ENCODE assay signal across 2 cellular contexts in genomic region chr20:62840244-62841197, GRCh38.
TF ChIP-seq lines count a peak whose summit lies in the region.

No MANE protein-coding gene starts in this region.

TF ChIP-seq in HEK293, 187 proteins besides CTCF, POLR2A, EP300 and RAD21 (continues in another document):
- TF ChIP-seq ZNF530 (tag by site-specific recombination; IDR thresholded peaks at IDR 0.05; ENCODE audit: low read depth): no peak
- no peak for TF ChIP-seq ZFHX2 (tag by site-specific recombination; conservative IDR thresholded peaks at IDR 0.05)
- no peak for TF ChIP-seq ZNF692 (tag by site-specific recombination; IDR thresholded peaks at IDR 0.05)
- TF ChIP-seq ZEB2 (tag by site-specific recombination; IDR thresholded peaks at IDR 0.05): no peak
- TF ChIP-seq ZNF341 (tag by site-specific recombination; IDR thresholded peaks at IDR 0.05; ENCODE audit: low read depth): 0 out of 2 replicates have a peak, but pooled peaks have one; percentile 33
- TF ChIP-seq SCRT2 (tag by site-specific recombination; IDR thresholded peaks at IDR 0.05): 0 out of 2 replicates have a peak, but pooled peaks have one; percentile 27
- TF ChIP-seq, protein P1, sequence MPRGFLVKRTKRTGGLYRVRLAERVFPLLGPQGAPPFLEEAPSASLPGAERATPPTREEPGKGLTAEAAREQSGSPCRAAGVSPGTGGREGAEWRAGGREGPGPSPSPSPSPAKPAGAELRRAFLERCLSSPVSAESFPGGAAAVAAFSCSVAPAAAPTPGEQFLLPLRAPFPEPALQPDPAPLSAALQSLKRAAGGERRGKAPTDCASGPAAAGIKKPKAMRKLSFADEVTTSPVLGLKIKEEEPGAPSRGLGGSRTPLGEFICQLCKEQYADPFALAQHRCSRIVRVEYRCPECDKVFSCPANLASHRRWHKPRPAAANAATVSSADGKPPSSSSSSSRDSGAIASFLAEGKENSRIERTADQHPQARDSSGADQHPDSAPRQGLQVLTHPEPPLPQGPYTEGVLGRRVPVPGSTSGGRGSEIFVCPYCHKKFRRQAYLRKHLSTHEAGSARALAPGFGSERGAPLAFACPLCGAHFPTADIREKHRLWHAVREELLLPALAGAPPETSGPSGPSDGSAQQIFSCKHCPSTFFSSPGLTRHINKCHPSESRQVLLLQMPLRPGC (tag by site-specific recombination; IDR thresholded peaks at IDR 0.05): no peak
- TF ChIP-seq ZNF202 (tag by site-specific recombination; IDR thresholded peaks at IDR 0.05; ENCODE audit: borderline replicate concordance): no peak
- no peak for TF ChIP-seq ZNF785 (tag by site-specific recombination; IDR thresholded peaks at IDR 0.05)
- no peak for TF ChIP-seq ZNF768 (tag by site-specific recombination; IDR thresholded peaks at IDR 0.05)
- no peak for TF ChIP-seq ZNF513 (tag by site-specific recombination; IDR thresholded peaks at IDR 0.05)
- no peak for TF ChIP-seq ZBTB8A (tag by site-specific recombination; IDR thresholded peaks at IDR 0.05)
- TF ChIP-seq ZNF133 (tag by site-specific recombination; IDR thresholded peaks at IDR 0.05): no peak
- TF ChIP-seq ZNF747 (tag by site-specific recombination; IDR thresholded peaks at IDR 0.05): no peak
- no peak for TF ChIP-seq PATZ1 (tag by site-specific recombination; IDR thresholded peaks at IDR 0.05)
- TF ChIP-seq SP7 (tag by site-specific recombination; IDR thresholded peaks at IDR 0.05): no peak
- TF ChIP-seq ZBTB21 (tag by site-specific recombination; IDR thresholded peaks at IDR 0.05): no peak
- TF ChIP-seq ZNF558 (tag by site-specific recombination; IDR thresholded peaks at IDR 0.05): no peak
- TF ChIP-seq ZNF830 (tag by site-specific recombination; IDR thresholded peaks at IDR 0.05; ENCODE audit: low read depth): no peak
- TF ChIP-seq, protein P2, sequence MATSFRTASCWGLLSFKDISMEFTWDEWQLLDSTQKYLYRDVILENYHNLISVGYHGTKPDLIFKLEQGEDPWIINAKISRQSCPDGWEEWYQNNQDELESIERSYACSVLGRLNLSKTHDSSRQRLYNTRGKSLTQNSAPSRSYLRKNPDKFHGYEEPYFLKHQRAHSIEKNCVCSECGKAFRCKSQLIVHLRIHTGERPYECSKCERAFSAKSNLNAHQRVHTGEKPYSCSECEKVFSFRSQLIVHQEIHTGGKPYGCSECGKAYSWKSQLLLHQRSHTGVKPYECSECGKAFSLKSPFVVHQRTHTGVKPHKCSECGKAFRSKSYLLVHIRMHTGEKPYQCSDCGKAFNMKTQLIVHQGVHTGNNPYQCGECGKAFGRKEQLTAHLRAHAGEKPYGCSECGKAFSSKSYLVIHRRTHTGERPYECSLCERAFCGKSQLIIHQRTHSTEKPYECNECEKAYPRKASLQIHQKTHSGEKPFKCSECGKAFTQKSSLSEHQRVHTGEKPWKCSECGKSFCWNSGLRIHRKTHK (tag by site-specific recombination; IDR thresholded peaks at IDR 0.05): no peak
- no peak for TF ChIP-seq ZSCAN4 (tag by site-specific recombination; IDR thresholded peaks at IDR 0.05)

TF ChIP-seq in K562, 482 proteins besides CTCF, POLR2A, EP300 and RAD21:
- no peak for TF ChIP-seq SMC3 (conservative IDR thresholded peaks at IDR 0.05; ENCODE audit: insufficient read depth, low read depth, low read length)
- no peak for TF ChIP-seq ZBTB7A (IDR thresholded peaks at IDR 0.05; ENCODE audit: borderline replicate concordance, control insufficient read depth, low read depth, low read length)
- no peak for TF ChIP-seq BACH1 (tag; IDR thresholded peaks at IDR 0.05)
- TF ChIP-seq RBM34 (IDR thresholded peaks at IDR 0.05; ENCODE audit: borderline replicate concordance, insufficient read depth, low read length): no peak
- TF ChIP-seq NCOR1 (IDR thresholded peaks at IDR 0.05): no peak
- TF ChIP-seq E2F3 (CRISPR knock-in tag; IDR thresholded peaks at IDR 0.05): no peak
- TF ChIP-seq, protein P3, sequence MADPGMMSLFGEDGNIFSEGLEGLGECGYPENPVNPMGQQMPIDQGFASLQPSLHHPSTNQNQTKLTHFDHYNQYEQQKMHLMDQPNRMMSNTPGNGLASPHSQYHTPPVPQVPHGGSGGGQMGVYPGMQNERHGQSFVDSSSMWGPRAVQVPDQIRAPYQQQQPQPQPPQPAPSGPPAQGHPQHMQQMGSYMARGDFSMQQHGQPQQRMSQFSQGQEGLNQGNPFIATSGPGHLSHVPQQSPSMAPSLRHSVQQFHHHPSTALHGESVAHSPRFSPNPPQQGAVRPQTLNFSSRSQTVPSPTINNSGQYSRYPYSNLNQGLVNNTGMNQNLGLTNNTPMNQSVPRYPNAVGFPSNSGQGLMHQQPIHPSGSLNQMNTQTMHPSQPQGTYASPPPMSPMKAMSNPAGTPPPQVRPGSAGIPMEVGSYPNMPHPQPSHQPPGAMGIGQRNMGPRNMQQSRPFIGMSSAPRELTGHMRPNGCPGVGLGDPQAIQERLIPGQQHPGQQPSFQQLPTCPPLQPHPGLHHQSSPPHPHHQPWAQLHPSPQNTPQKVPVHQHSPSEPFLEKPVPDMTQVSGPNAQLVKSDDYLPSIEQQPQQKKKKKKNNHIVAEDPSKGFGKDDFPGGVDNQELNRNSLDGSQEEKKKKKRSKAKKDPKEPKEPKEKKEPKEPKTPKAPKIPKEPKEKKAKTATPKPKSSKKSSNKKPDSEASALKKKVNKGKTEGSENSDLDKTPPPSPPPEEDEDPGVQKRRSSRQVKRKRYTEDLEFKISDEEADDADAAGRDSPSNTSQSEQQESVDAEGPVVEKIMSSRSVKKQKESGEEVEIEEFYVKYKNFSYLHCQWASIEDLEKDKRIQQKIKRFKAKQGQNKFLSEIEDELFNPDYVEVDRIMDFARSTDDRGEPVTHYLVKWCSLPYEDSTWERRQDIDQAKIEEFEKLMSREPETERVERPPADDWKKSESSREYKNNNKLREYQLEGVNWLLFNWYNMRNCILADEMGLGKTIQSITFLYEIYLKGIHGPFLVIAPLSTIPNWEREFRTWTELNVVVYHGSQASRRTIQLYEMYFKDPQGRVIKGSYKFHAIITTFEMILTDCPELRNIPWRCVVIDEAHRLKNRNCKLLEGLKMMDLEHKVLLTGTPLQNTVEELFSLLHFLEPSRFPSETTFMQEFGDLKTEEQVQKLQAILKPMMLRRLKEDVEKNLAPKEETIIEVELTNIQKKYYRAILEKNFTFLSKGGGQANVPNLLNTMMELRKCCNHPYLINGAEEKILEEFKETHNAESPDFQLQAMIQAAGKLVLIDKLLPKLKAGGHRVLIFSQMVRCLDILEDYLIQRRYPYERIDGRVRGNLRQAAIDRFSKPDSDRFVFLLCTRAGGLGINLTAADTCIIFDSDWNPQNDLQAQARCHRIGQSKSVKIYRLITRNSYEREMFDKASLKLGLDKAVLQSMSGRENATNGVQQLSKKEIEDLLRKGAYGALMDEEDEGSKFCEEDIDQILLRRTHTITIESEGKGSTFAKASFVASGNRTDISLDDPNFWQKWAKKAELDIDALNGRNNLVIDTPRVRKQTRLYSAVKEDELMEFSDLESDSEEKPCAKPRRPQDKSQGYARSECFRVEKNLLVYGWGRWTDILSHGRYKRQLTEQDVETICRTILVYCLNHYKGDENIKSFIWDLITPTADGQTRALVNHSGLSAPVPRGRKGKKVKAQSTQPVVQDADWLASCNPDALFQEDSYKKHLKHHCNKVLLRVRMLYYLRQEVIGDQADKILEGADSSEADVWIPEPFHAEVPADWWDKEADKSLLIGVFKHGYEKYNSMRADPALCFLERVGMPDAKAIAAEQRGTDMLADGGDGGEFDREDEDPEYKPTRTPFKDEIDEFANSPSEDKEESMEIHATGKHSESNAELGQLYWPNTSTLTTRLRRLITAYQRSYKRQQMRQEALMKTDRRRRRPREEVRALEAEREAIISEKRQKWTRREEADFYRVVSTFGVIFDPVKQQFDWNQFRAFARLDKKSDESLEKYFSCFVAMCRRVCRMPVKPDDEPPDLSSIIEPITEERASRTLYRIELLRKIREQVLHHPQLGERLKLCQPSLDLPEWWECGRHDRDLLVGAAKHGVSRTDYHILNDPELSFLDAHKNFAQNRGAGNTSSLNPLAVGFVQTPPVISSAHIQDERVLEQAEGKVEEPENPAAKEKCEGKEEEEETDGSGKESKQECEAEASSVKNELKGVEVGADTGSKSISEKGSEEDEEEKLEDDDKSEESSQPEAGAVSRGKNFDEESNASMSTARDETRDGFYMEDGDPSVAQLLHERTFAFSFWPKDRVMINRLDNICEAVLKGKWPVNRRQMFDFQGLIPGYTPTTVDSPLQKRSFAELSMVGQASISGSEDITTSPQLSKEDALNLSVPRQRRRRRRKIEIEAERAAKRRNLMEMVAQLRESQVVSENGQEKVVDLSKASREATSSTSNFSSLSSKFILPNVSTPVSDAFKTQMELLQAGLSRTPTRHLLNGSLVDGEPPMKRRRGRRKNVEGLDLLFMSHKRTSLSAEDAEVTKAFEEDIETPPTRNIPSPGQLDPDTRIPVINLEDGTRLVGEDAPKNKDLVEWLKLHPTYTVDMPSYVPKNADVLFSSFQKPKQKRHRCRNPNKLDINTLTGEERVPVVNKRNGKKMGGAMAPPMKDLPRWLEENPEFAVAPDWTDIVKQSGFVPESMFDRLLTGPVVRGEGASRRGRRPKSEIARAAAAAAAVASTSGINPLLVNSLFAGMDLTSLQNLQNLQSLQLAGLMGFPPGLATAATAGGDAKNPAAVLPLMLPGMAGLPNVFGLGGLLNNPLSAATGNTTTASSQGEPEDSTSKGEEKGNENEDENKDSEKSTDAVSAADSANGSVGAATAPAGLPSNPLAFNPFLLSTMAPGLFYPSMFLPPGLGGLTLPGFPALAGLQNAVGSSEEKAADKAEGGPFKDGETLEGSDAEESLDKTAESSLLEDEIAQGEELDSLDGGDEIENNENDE (IDR thresholded peaks at IDR 0.05; ENCODE audit: low read depth, low read length): no peak
- TF ChIP-seq CAMTA2 (CRISPR knock-in tag; conservative IDR thresholded peaks at IDR 0.05): no peak
- TF ChIP-seq CBFA2T2 (conservative IDR thresholded peaks at IDR 0.05): no peak
- TF ChIP-seq POLR2G (IDR thresholded peaks at IDR 0.05; ENCODE audit: low read depth, low read length): 0 out of 2 replicates have a peak, but pooled peaks have one; percentile 18
- TF ChIP-seq TSHZ1 (CRISPR knock-in tag; IDR thresholded peaks at IDR 0.05): no peak
- no peak for TF ChIP-seq ESRRA (IDR thresholded peaks at IDR 0.05; ENCODE audit: borderline replicate concordance, low read depth)
- TF ChIP-seq, protein P4, sequence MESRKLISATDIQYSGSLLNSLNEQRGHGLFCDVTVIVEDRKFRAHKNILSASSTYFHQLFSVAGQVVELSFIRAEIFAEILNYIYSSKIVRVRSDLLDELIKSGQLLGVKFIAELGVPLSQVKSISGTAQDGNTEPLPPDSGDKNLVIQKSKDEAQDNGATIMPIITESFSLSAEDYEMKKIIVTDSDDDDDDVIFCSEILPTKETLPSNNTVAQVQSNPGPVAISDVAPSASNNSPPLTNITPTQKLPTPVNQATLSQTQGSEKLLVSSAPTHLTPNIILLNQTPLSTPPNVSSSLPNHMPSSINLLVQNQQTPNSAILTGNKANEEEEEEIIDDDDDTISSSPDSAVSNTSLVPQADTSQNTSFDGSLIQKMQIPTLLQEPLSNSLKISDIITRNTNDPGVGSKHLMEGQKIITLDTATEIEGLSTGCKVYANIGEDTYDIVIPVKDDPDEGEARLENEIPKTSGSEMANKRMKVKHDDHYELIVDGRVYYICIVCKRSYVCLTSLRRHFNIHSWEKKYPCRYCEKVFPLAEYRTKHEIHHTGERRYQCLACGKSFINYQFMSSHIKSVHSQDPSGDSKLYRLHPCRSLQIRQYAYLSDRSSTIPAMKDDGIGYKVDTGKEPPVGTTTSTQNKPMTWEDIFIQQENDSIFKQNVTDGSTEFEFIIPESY (CRISPR knock-in tag; IDR thresholded peaks at IDR 0.05): 0 out of 2 replicates have a peak, but pooled peaks have one; percentile 53
- no peak for TF ChIP-seq NFATC3 (IDR thresholded peaks at IDR 0.05)
